ENCODE assay signal across 28 cellular contexts in genomic region chr16:52558448-52558847, GRCh38. TPM values are rescaled to one million over a fixed set of nuclear protein-coding genes. Genes with fewer than 3 reads are reported as not detected.
"Had no signal": no experiment of that assay in that cellular context is flagged by ENCODE, and none has a peak within 500 bp of the region (broad histone marks: within the 10 kb centered on the region; RNA-seq: fewer than 3 reads in every experiment).

No MANE protein-coding gene starts in this region.

- H3K9me3 ChIP-seq: lower lobe of right lung, thyroid gland had no signal

- H3K4me3 ChIP-seq: lower lobe of right lung, sigmoid colon, thyroid gland had no signal

- H3K4me1 ChIP-seq: sigmoid colon, thyroid gland had no signal

- H3K27me3 ChIP-seq: thyroid gland had no signal

- H3K9me3 Mint-ChIP-seq: activated CD8-positive, alpha-beta T cell treated with anti-CD3 and anti-CD28 coated beads for 36 hours; activated T-helper 2 cell treated with anti-CD3 and anti-CD28 coated beads, Interferon-gamma antibody, Interleukin-2, Interleukin-4, amounts not matched to agents 10 μg/mL and 5 μg/mL and 100 μg/mL, durations not matched to agents 14 hours and 24 hours and 36 hours had no signal

- H3K36me3 ChIP-seq: lower lobe of right lung, sigmoid colon, thyroid gland had no signal

- H3K27me3 Mint-ChIP-seq: activated CD8-positive, alpha-beta T cell treated with anti-CD3 and anti-CD28 coated beads for 36 hours; natural killer cell treated with Interleukin-12 subunit alpha and Interleukin-12 subunit beta and Interleukin-15 and Interleukin-18, amount 100 ng/mL, for 72 hours; T-helper 17 cell had no signal

- H3K4me1 Mint-ChIP-seq: activated naive CD4-positive, alpha-beta T cell treated with anti-CD3 and anti-CD28 coated beads, Interleukin-2, amount 50 U/mL, for 24 hours; activated naive CD8-positive, alpha-beta T cell treated with anti-CD3 and anti-CD28 coated beads, Interleukin-2, amount 50 U/mL, for 24 hours; stimulated activated memory B cell treated with anti-CD40 and anti-IgM and Interleukin-4, amounts not matched to agents 10 μg/mL and 1 μg/mL and 100 μg/mL, for 72 hours; stimulated activated naive CD8-positive, alpha-beta T cell treated with anti-CD3 and anti-CD28 coated beads, Interleukin-15, amount 100 ng/mL, for 72 hours; T-helper 17 cell had no signal

- H3K27ac ChIP-seq: lower lobe of right lung, sigmoid colon, thyroid gland had no signal

- DNase-seq: activated CD4-positive, alpha-beta T cell treated with anti-CD3 and anti-CD28 coated beads, Interleukin-2, amount 50 U/mL, for 1 hour; activated CD8-positive, alpha-beta T cell treated with anti-CD3 and anti-CD28 coated beads for 36 hours; activated naive CD8-positive, alpha-beta T cell treated with anti-CD3 and anti-CD28 coated beads, Interleukin-2, amount 50 U/mL, for 24 hours; activated T-cell treated with anti-CD3 and anti-CD28 coated beads, Interleukin-2, amount 50 U/mL, for 4 hours; amygdala; caudate nucleus; foreskin fibroblast; head of caudate nucleus; lower lobe of right lung; mesendoderm; posterior cingulate gyrus; sigmoid colon; small intestine; stimulated activated CD4-positive, alpha-beta T cell treated with anti-CD3 and anti-CD28 coated beads, Interleukin-4, amount 100 ng/mL, for 24 hours; stimulated activated CD8-positive, alpha-beta memory T cell treated with anti-CD3 and anti-CD28 coated beads, Interleukin-4, amount 100 ng/mL, for 48 hours; stimulated activated naive CD8-positive, alpha-beta T cell treated with anti-CD3 and anti-CD28 coated beads, Interleukin-15, amount 100 ng/mL, for 72 hours; T-helper 17 cell; T1000; thyroid gland had no signal

- H3K4me3 Mint-ChIP-seq: activated CD8-positive, alpha-beta T cell treated with anti-CD3 and anti-CD28 coated beads for 36 hours; activated naive CD4-positive, alpha-beta T cell treated with anti-CD3 and anti-CD28 coated beads, Interleukin-2, amount 50 U/mL, for 24 hours; activated naive CD8-positive, alpha-beta T cell treated with anti-CD3 and anti-CD28 coated beads, Interleukin-2, amount 50 U/mL, for 24 hours; activated T-cell treated with anti-CD3 and anti-CD28 coated beads, Interleukin-2, amount 50 U/mL, for 4 hours; natural killer cell treated with Interleukin-12 subunit alpha and Interleukin-12 subunit beta and Interleukin-15 and Interleukin-18, amount 100 ng/mL, for 72 hours; stimulated activated memory B cell treated with anti-CD40 and anti-IgM and Interleukin-4, amounts not matched to agents 10 μg/mL and 1 μg/mL and 100 μg/mL, for 72 hours; stimulated activated naive CD8-positive, alpha-beta T cell treated with anti-CD3 and anti-CD28 coated beads, Interleukin-15, amount 100 ng/mL, for 72 hours; T-helper 17 cell had no signal

- H3K36me3 Mint-ChIP-seq: activated naive CD4-positive, alpha-beta T cell treated with anti-CD3 and anti-CD28 coated beads, Interleukin-2, amount 50 U/mL, for 24 hours; natural killer cell treated with Interleukin-12 subunit alpha and Interleukin-12 subunit beta and Interleukin-15 and Interleukin-18, amount 100 ng/mL, for 72 hours; stimulated activated memory B cell treated with anti-CD40 and anti-IgM and Interleukin-4, amounts not matched to agents 10 μg/mL and 1 μg/mL and 100 μg/mL, for 72 hours had no signal

- H3K27ac Mint-ChIP-seq: activated CD8-positive, alpha-beta T cell treated with anti-CD3 and anti-CD28 coated beads for 36 hours; activated naive CD4-positive, alpha-beta T cell treated with anti-CD3 and anti-CD28 coated beads, Interleukin-2, amount 50 U/mL, for 24 hours; activated naive CD8-positive, alpha-beta T cell treated with anti-CD3 and anti-CD28 coated beads, Interleukin-2, amount 50 U/mL, for 24 hours; activated T-helper 2 cell treated with anti-CD3 and anti-CD28 coated beads, Interferon-gamma antibody, Interleukin-2, Interleukin-4, amounts not matched to agents 10 μg/mL and 5 μg/mL and 100 μg/mL, durations not matched to agents 14 hours and 24 hours and 36 hours; natural killer cell treated with Interleukin-12 subunit alpha and Interleukin-12 subunit beta and Interleukin-15 and Interleukin-18, amount 100 ng/mL, for 72 hours; stimulated activated memory B cell treated with anti-CD40 and anti-IgM and Interleukin-4, amounts not matched to agents 10 μg/mL and 1 μg/mL and 100 μg/mL, for 72 hours; stimulated activated naive CD8-positive, alpha-beta T cell treated with anti-CD3 and anti-CD28 coated beads, Interleukin-15, amount 100 ng/mL, for 72 hours; T-helper 17 cell had no signal

RNA-seq across cellular contexts. Expression of gene TOX3, which starts 11.5 kb away (rescaled TPM):
- total RNA-seq: activated CD8-positive, alpha-beta T cell treated with anti-CD3 and anti-CD28 coated beads for 36 hours; activated T-helper 2 cell treated with anti-CD3 and anti-CD28 coated beads, Interferon-gamma antibody, Interleukin-2, Interleukin-4, amounts not matched to agents 10 μg/mL and 5 μg/mL and 100 μg/mL, durations not matched to agents 14 hours and 24 hours and 36 hours; chondrocyte; endothelial cell of umbilical vein; mononuclear cell; myocyte; natural killer cell treated with Interleukin-12 subunit alpha and Interleukin-12 subunit beta and Interleukin-15 and Interleukin-18, amount 100 ng/mL, for 72 hours; osteoblast; T-helper 17 cell; thyroid gland had no signal
